8 cellular contexts compared by ENCODE assay signal in the genomic region with DNA sequence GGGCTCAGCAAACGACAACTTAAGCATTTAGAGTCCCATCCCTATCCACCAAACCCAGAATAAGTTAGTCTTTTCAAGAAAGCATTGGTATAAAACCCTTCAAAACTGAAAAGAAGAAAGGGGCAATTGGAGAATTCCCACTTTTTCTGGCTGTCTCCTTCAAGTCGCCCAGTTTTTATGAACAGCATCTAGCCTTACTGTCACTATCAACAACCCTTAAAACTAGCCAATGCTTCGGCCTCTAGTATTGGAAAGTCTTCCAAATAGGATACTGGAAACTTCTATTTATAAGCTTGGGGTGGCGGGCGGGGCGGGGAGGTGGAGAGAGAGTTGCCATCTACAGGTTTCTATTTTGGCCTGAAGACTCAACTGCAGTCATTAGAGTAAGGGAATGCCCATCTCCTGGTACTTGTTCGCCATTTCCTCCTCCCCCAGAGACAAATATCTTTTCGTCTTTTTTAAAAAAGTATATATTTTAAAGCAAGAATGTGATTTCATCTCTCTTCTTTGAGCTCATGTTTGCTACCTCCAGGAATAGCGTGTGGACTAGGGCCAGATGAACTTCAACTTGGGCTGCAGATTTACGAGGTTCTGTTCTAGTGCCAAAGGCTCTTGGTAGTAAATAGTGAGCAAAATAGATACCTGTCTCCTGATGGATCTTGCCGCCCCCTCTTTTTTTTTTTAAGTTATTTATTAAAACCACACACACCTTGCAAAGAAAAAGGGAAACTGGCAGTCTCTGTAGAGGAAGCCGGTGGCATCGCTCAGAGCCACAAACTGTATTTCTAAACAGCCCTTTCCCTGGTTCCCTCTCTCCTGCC. TPM values are rescaled to one million over a fixed set of nuclear protein-coding genes. Genes with fewer than 3 reads are reported as not detected.
DNase-seq lines count a peak whose midpoint lies in the region; ATAC-seq, FAIRE-seq and TF ChIP-seq lines count a peak whose summit lies in the region.

No MANE protein-coding gene starts in this region.

- intact Hi-C loops in activated CD4-positive, alpha-beta T cell treated with anti-CD3 and anti-CD28 coated beads, Interleukin-2, amount 10 ng/mL, durations not matched to agents 24 days and 14 days (cut with micrococcal nuclease): loop anchor here (1.0 to 10.0 kb wide), 8 partner anchors 234 to 1582 kb away; no protein-coding TSS in a partner anchor

- peaks cover 46% of the 10 kb centered on the region for H3K4me1 Mint-ChIP-seq in activated CD4-positive, alpha-beta T cell treated with anti-CD3 and anti-CD28 coated beads, Interleukin-2, amount 10 ng/mL, durations not matched to agents 24 days and 14 days
- H3K4me1 Mint-ChIP-seq in WTC11 (peaks cover 45% of the 10 kb centered on the region), osteocyte (ENCODE audit: unreplicated experiment) (peaks cover 65% of the 10 kb centered on the region)

- peak overlapping the region; percentile 98 for H3K4me3 Mint-ChIP-seq in activated CD4-positive, alpha-beta T cell treated with anti-CD3 and anti-CD28 coated beads, Interleukin-2, amount 10 ng/mL, durations not matched to agents 24 days and 14 days
- peak overlapping the region; percentile 82 for H3K4me3 Mint-ChIP-seq in WTC11
- H3K4me3 Mint-ChIP-seq in osteocyte (ENCODE audit: unreplicated experiment): peak overlapping the region; percentile 94

- POLR2A ChIA-PET in WTC11 (lab: Charles Lee): interaction anchor here (0.5 to 1.4 kb wide), 3 partner anchors 930 to 1205 kb away, joined by 3 read pairs; no protein-coding TSS in a partner anchor

- no peak for TF ChIP-seq POLR2A in GM12891 (IDR thresholded peaks at IDR 0.05; ENCODE audit: low read depth, low read length)

- peak; percentile 73 for DNase-seq in activated CD4-positive, alpha-beta T cell treated with anti-CD3 and anti-CD28 coated beads, Interleukin-2, amount 10 ng/mL, durations not matched to agents 24 days and 14 days
- DNase-seq in activated CD4-positive, alpha-beta T cell treated with anti-CD3 and anti-CD28 coated beads for 1 hour: no peak
- DNase-seq in WTC11 (ENCODE audit: low spot score) (no peak), fibroblast of gingiva (ENCODE audit: low read depth) (peak; percentile 34), osteocyte (ENCODE audit: extremely low spot score, unreplicated experiment) (no peak), SHP77 treated with DMSO at 0.1 percent for 48 hours (lab: John Stamatoyannopoulos, UW) (no peak), GM12891 (ENCODE audit: insufficient read length, low spot score) (no peak), dedifferentiated amniotic fluid mesenchymal stem cell (ENCODE audit: extremely low spot score) (no peak)

- TF ChIP-seq CTCF in WTC11 (IDR thresholded peaks at IDR 0.05) (no peak), osteocyte (IDR thresholded peaks at IDR 0.05) (no peak)

- no peaks in the 10 kb centered on the region for H3K27me3 Mint-ChIP-seq in activated CD4-positive, alpha-beta T cell treated with anti-CD3 and anti-CD28 coated beads, Interleukin-2, amount 10 ng/mL, durations not matched to agents 24 days and 14 days
- peaks cover 17% of the 10 kb centered on the region for H3K27me3 Mint-ChIP-seq in WTC11 (ENCODE audit: low read depth)
- H3K27me3 Mint-ChIP-seq in osteocyte (ENCODE audit: unreplicated experiment): no peaks in the 10 kb centered on the region

- peak overlapping the region; percentile 99 for H3K27ac Mint-ChIP-seq in activated CD4-positive, alpha-beta T cell treated with anti-CD3 and anti-CD28 coated beads, Interleukin-2, amount 10 ng/mL, durations not matched to agents 24 days and 14 days
- H3K27ac Mint-ChIP-seq in WTC11: no peak overlapping the region
- H3K27ac Mint-ChIP-seq in osteocyte (ENCODE audit: unreplicated experiment): peak overlapping the region; percentile 100

- no peak for FAIRE-seq in GM12891 (lab: Jason Lieb, UNC)

- ATAC-seq in WTC11: no peak

- peaks cover 16% of the 10 kb centered on the region for H3K36me3 Mint-ChIP-seq in activated CD4-positive, alpha-beta T cell treated with anti-CD3 and anti-CD28 coated beads, Interleukin-2, amount 10 ng/mL, durations not matched to agents 24 days and 14 days (ENCODE audit: low read depth)
- H3K36me3 Mint-ChIP-seq in WTC11 (no peaks in the 10 kb centered on the region), osteocyte (ENCODE audit: unreplicated experiment) (no peaks in the 10 kb centered on the region)

- H3K9me3 Mint-ChIP-seq in activated CD4-positive, alpha-beta T cell treated with anti-CD3 and anti-CD28 coated beads, Interleukin-2, amount 10 ng/mL, durations not matched to agents 24 days and 14 days: no peaks in the 10 kb centered on the region
- H3K9me3 Mint-ChIP-seq in WTC11 (no peaks in the 10 kb centered on the region), osteocyte (ENCODE audit: unreplicated experiment) (no peaks in the 10 kb centered on the region)

- CTCF ChIA-PET in WTC11 (lab: Charles Lee): interaction anchor here (0.5 to 2.8 kb wide), 10 partner anchors 171 to 1540 kb away, joined by 3 to 14 read pairs (median 5); no protein-coding TSS in a partner anchor

TF ChIP-seq in WTC11, 78 proteins besides CTCF, POLR2A, EP300 and RAD21 (continues in another document):
- TF ChIP-seq RELA (CRISPR knock-in tag; IDR thresholded peaks at IDR 0.05; ENCODE audit: borderline replicate concordance) (no peak), NFATC4 (CRISPR knock-in tag; IDR thresholded peaks at IDR 0.05) (no peak), MYBL2 (CRISPR knock-in tag; IDR thresholded peaks at IDR 0.05) (no peak)
- TF ChIP-seq, protein P1, sequence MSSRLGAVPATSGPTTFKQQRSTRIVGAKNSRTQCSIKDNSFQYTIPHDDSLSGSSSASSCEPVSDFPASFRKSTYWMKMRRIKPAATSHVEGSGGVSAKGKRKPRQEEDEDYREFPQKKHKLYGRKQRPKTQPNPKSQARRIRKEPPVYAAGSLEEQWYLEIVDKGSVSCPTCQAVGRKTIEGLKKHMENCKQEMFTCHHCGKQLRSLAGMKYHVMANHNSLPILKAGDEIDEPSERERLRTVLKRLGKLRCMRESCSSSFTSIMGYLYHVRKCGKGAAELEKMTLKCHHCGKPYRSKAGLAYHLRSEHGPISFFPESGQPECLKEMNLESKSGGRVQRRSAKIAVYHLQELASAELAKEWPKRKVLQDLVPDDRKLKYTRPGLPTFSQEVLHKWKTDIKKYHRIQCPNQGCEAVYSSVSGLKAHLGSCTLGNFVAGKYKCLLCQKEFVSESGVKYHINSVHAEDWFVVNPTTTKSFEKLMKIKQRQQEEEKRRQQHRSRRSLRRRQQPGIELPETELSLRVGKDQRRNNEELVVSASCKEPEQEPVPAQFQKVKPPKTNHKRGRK (CRISPR knock-in tag; IDR thresholded peaks at IDR 0.05; ENCODE audit: borderline replicate concordance): no peak

TF ChIP-seq in GM12891, 5 proteins besides CTCF, POLR2A, EP300 and RAD21:
- no peak for TF ChIP-seq SPI1 (IDR thresholded peaks at IDR 0.05; ENCODE audit: low read depth, low read length)
TF ChIP-seq in GM12891: peak in this region for 0.

RNA-seq across cellular contexts. Expression of a gene that starts 2.7 kb away (rescaled TPM):
- 41.7 and 51.7 TPM in 2 replicates for total RNA-seq in activated CD4-positive, alpha-beta T cell treated with anti-CD3 and anti-CD28 coated beads, Interleukin-2, amount 10 ng/mL, durations not matched to agents 24 days and 14 days
- total RNA-seq in WTC11 (2021): 10.2 to 11.8 TPM (median 11.2 TPM) in 3 replicates
- 69.3 and 84.8 TPM in 2 replicates for total RNA-seq in osteocyte
- 0.23 TPM for polyA plus RNA-seq in GM12891 (2012; ENCODE audit: low read depth, missing spikeins)

RNA-seq across cellular contexts. Expression of a gene that starts 40.2 kb away (rescaled TPM):
- not detected in 2 replicates for total RNA-seq in activated CD4-positive, alpha-beta T cell treated with anti-CD3 and anti-CD28 coated beads, Interleukin-2, amount 10 ng/mL, durations not matched to agents 24 days and 14 days
- total RNA-seq in WTC11 (2021) (not detected in 3 replicates), osteocyte (not detected in 2 replicates)
- polyA plus RNA-seq in GM12891 (2012; ENCODE audit: low read depth, missing spikeins): not detected

Comparison
In these comparisons a context has a peak if more than half of its experiments do, and no peak if none do; other contexts are left out.
1. DNase-seq: peak in activated CD4-positive, alpha-beta T cell treated with anti-CD3 and anti-CD28 coated beads, Interleukin-2, amount 10 ng/mL, durations not matched to agents 24 days and 14 days (single experiment) and fibroblast of gingiva (single experiment); none in activated CD4-positive, alpha-beta T cell treated with anti-CD3 and anti-CD28 coated beads for 1 hour (single experiment), WTC11 (single experiment), osteocyte (single experiment), SHP77 treated with DMSO at 0.1 percent for 48 hours (single experiment), GM12891 (single experiment) and dedifferentiated amniotic fluid mesenchymal stem cell (single experiment).
2. Peak in every context shown above with its lines, with median percentiles within 50 percentile points of each other: H3K4me3 Mint-ChIP-seq.